8 cellular contexts compared by ENCODE assay signal in the genomic region with DNA sequence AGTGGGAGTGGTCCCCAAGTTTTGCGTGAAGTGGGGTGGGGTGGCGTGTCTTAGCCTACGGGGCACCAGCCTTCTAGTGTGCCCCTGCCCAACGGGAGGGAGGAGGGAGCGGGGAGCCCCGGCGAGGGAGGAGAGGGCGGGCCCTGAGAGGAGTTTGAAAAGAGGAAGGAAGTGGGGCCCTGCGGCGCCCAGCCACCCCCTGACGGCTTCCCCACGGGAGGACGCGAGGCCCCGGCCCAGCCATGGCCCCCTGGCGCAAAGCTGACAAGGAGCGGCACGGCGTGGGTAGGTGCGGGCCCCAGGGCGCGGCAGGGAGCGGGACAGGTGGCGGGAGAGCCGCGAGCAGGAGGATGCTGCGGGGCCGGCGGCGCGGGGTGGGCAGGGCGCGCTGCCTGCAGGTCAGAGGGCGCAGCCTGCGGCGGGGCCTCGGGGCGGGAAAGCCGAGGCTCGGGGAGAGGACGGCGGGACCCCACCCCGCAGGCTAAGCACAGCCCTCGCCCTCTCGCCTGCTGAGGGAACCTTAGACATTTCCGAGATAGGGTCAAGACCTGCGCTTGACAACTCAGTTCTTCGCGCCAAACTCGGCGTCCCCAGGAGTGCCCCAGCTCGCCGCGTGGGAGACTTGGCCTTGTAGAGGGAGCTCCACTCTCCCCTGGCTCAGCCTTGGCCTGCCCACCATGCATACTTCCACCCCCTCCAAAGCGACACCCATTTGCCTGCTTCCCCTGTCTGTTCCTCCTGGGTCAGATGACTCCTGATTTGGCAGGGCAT. TPM values are rescaled to one million over a fixed set of nuclear protein-coding genes. Genes with fewer than 3 reads are reported as not detected.
A peak's percentile ranks its signal among the peaks of the same experiment; 100 is the strongest.
DNase-seq lines count a peak whose midpoint lies in the region; ATAC-seq and TF ChIP-seq lines count a peak whose summit lies in the region.

Gene DOCK2, plus strand, starts transcription at position 191 of the 771 bp plus-strand sequence. Its CDS starts 52 bp downstream, at position 243.

- CTCF ChIA-PET in activated CD4-positive, alpha-beta T cell treated with anti-CD3 and anti-CD28 coated beads, Interleukin-2, amount 10 ng/mL, durations not matched to agents 7 days and 5 days (lab: Charles Lee) = interaction anchor here (0.7 to 1.0 kb wide), 3 partner anchors 17 to 103 kb away, joined by 3 to 4 read pairs (median 4); no protein-coding TSS in a partner anchor

- TF ChIP-seq EP300 in stomach (IDR thresholded peaks at IDR 0.05) = no peak

- POLR2A ChIA-PET in activated CD4-positive, alpha-beta T cell treated with anti-CD3 and anti-CD28 coated beads, Interleukin-2, amount 10 ng/mL, durations not matched to agents 7 days and 5 days (lab: Charles Lee) = interaction anchor here (1.4 to 1.8 kb wide), 2 partner anchors 11 to 54 kb away, joined by 3 to 8 read pairs; partner anchors contain the start of gene SPDL1

- peak within 1 kb of the TSS; percentile 96 for H3K27ac Mint-ChIP-seq in activated CD4-positive, alpha-beta T cell treated with anti-CD3 and anti-CD28 coated beads, Interleukin-2, amount 10 ng/mL, durations not matched to agents 7 days and 5 days
- H3K27ac Mint-ChIP-seq in endodermal cell = no peak within 1 kb of the TSS
- H3K27ac Mint-ChIP-seq in nephron = no peak within 1 kb of the TSS

- ATAC-seq in GM19397 (IDR thresholded peaks at IDR 0.05; ENCODE audit: unreplicated experiment) = peak; percentile 90
- peak; percentile 82 for ATAC-seq in HG03565 (IDR thresholded peaks at IDR 0.05; ENCODE audit: unreplicated experiment)

- H3K4me3 ChIP-seq in endodermal cell (ENCODE audit: low read length) (peak within 1 kb of the TSS; percentile 30), stomach (peak within 1 kb of the TSS; percentile 34 to 60 (median 48))

- peak; percentile 47 for DNase-seq in AG20443 (ENCODE audit: low spot score)
- DNase-seq in activated CD4-positive, alpha-beta T cell treated with anti-CD3 and anti-CD28 coated beads, Interleukin-2, amount 10 ng/mL, durations not matched to agents 7 days and 5 days = peak; percentile 82
- peak; percentile 67 for DNase-seq in endodermal cell
- peak; percentile 58 for DNase-seq in stomach
- DNase-seq in T1000 (lab: John Stamatoyannopoulos, UW) = no peak

- H3K4me1 ChIP-seq in endodermal cell (ENCODE audit: control insufficient read depth, insufficient read depth, low read length) (no peaks in the 10 kb centered on the region), stomach (peaks cover 0 to 19% (median 10%) of the 10 kb centered on the region in 4 donors)

- H3K27me3 ChIP-seq in endodermal cell (ENCODE audit: control insufficient read depth, insufficient read depth, low read length, poor library complexity, severe bottlenecking) (peaks cover 14% of the 10 kb centered on the region), stomach (peaks cover 0 to 22% (median 18%) of the 10 kb centered on the region in 3 donors)

- peaks cover 51% of the 10 kb centered on the region for H3K4me1 Mint-ChIP-seq in activated CD4-positive, alpha-beta T cell treated with anti-CD3 and anti-CD28 coated beads, Interleukin-2, amount 10 ng/mL, durations not matched to agents 7 days and 5 days
- H3K4me1 Mint-ChIP-seq in endodermal cell (no peaks in the 10 kb centered on the region), nephron (no peaks in the 10 kb centered on the region)

- no peak for TF ChIP-seq POLR2A in stomach (IDR thresholded peaks at IDR 0.05)

- H3K36me3 ChIP-seq in endodermal cell (ENCODE audit: control insufficient read depth, insufficient read depth, low read length) (no peaks in the 10 kb centered on the region), stomach (no peaks in the 10 kb centered on the region)

- H3K9me3 ChIP-seq in endodermal cell (ENCODE audit: control insufficient read depth, low read length) (peaks cover 20% of the 10 kb centered on the region), stomach (peaks cover 0 to 20% (median 6%) of the 10 kb centered on the region in 4 donors)

- no peak within 1 kb of the TSS for H3K27ac ChIP-seq in endodermal cell (ENCODE audit: low read depth, low read length)
- H3K27ac ChIP-seq in stomach = peak within 1 kb of the TSS; percentile 23 to 82 (median 60)

- peaks cover 5% of the 10 kb centered on the region for H3K27me3 Mint-ChIP-seq in activated CD4-positive, alpha-beta T cell treated with anti-CD3 and anti-CD28 coated beads, Interleukin-2, amount 10 ng/mL, durations not matched to agents 7 days and 5 days
- peaks cover 48% of the 10 kb centered on the region for H3K27me3 Mint-ChIP-seq in endodermal cell (ENCODE audit: insufficient read depth)
- peaks cover 40% of the 10 kb centered on the region for H3K27me3 Mint-ChIP-seq in nephron (ENCODE audit: low read depth)

- intact Hi-C loops in stomach (cut with DNase I; ENCODE audit: low total_unique reads) = no loop called here

- H3K9me3 Mint-ChIP-seq in activated CD4-positive, alpha-beta T cell treated with anti-CD3 and anti-CD28 coated beads, Interleukin-2, amount 10 ng/mL, durations not matched to agents 7 days and 5 days = peaks cover 20% of the 10 kb centered on the region
- H3K9me3 Mint-ChIP-seq in endodermal cell (peaks cover 12% of the 10 kb centered on the region), nephron (peaks cover 18% of the 10 kb centered on the region)

- H3K36me3 Mint-ChIP-seq in activated CD4-positive, alpha-beta T cell treated with anti-CD3 and anti-CD28 coated beads, Interleukin-2, amount 10 ng/mL, durations not matched to agents 7 days and 5 days (ENCODE audit: low read depth) = peaks cover 46% of the 10 kb centered on the region
- H3K36me3 Mint-ChIP-seq in endodermal cell (ENCODE audit: low read depth) (no peaks in the 10 kb centered on the region), nephron (ENCODE audit: low read depth) (no peaks in the 10 kb centered on the region)

- H3K9ac ChIP-seq in endodermal cell (ENCODE audit: extremely low read depth, low read length, poor library complexity, severe bottlenecking) = no peak within 1 kb of the TSS

- TF ChIP-seq CTCF in endodermal cell (conservative IDR thresholded peaks at IDR 0.05) (no peak), nephron (IDR thresholded peaks at IDR 0.05; ENCODE audit: unreplicated experiment in 3 of 3) (no peak), stomach (IDR thresholded peaks at IDR 0.05) (no peak)

- 23 to 24% methylated on average over 14 to 55 of the region's 55 CpGs for WGBS in endodermal cell (ENCODE audit: insufficient coverage in 1 of 2, insufficient read length in 1 of 2), 2 experiments
- WGBS in stomach, 5 donors = 2 to 5% (median 4%) methylated on average over 25 to 55 of the region's 55 CpGs

- peak within 1 kb of the TSS; percentile 87 for H3K4me3 Mint-ChIP-seq in activated CD4-positive, alpha-beta T cell treated with anti-CD3 and anti-CD28 coated beads, Interleukin-2, amount 10 ng/mL, durations not matched to agents 7 days and 5 days
- H3K4me3 Mint-ChIP-seq in endodermal cell = peak within 1 kb of the TSS; percentile 62
- peak within 1 kb of the TSS in 2 of 3 experiments; percentile 26 to 51 for H3K4me3 Mint-ChIP-seq in nephron

RNA-seq across cellular contexts. Expression of gene DOCK2, which starts in this region (rescaled TPM):
- 100 to 1,000 TPM; 270 to 300 TPM for total RNA-seq in activated CD4-positive, alpha-beta T cell treated with anti-CD3 and anti-CD28 coated beads, Interleukin-2, amount 10 ng/mL, durations not matched to agents 7 days and 5 days
- total RNA-seq in endodermal cell (1 to 10 TPM; 2.6 to 3.9 TPM), stomach (10 to 100 TPM in 4 of 5 donors, 1 to 10 TPM in 1; 3.2 to 50.2 (median 12.9) TPM)
- 0.25 TPM for polyA plus RNA-seq in endodermal cell (2013, experiment 1 of 2)
- polyA plus RNA-seq in endodermal cell (2013, experiment 2 of 2) = 0.46 TPM
- polyA plus RNA-seq in stomach = 1 to 10 TPM; 2.1 to 5.3 (median 3.5) TPM

Comparison
In these comparisons a context has a peak if more than half of its experiments do, and no peak if none do; other contexts are left out.
1. RNA of gene DOCK2 (total RNA-seq): 270 to 300 TPM in activated CD4-positive, alpha-beta T cell treated with anti-CD3 and anti-CD28 coated beads, Interleukin-2, amount 10 ng/mL, durations not matched to agents 7 days and 5 days; 3.2 to 50.2 TPM in stomach and 2.6 to 3.9 TPM in endodermal cell; every median in the first group is over 4 times any median in the second.
2. Peak in every context shown above with its lines, with median percentiles within 50 percentile points of each other: H3K4me3 Mint-ChIP-seq.